Comparison of ENCODE assay signal across 1 cellular context in genomic region chr12:123973552-123974341, GRCh38.
A peak's percentile ranks its signal among the peaks of the same experiment; 100 is the strongest.
TF ChIP-seq lines count a peak whose summit lies in the region.

No MANE protein-coding gene starts in this region.

TF ChIP-seq in HEK293, 187 proteins besides CTCF, POLR2A, EP300 and RAD21 (continued from another document):
- TF ChIP-seq ZBTB11 (tag by site-specific recombination; conservative IDR thresholded peaks at IDR 0.05; ENCODE audit: low read depth) (no peak), ZNF146 (tag by site-specific recombination; IDR thresholded peaks at IDR 0.05) (no peak), ZNF521 (tag by site-specific recombination; IDR thresholded peaks at IDR 0.05) (no peak), BCL11B (tag by site-specific recombination; IDR thresholded peaks at IDR 0.05; ENCODE audit: low read depth) (no peak), ZNF596 (tag by site-specific recombination; IDR thresholded peaks at IDR 0.05) (no peak), ZFP41 (tag by site-specific recombination; IDR thresholded peaks at IDR 0.05; ENCODE audit: borderline replicate concordance) (no peak), IKZF3 (tag by site-specific recombination; IDR thresholded peaks at IDR 0.05) (0 out of 2 replicates have a peak, but pooled peaks have one; percentile 37), ZBTB8A (tag by site-specific recombination; IDR thresholded peaks at IDR 0.05) (peak; percentile 61), ZIC2 (tag by site-specific recombination; IDR thresholded peaks at IDR 0.05) (peak; percentile 25; the same call in 1 of the 2 replicates), GLIS1 (tag by site-specific recombination; IDR thresholded peaks at IDR 0.05) (peak; percentile 38), ZBTB6 (tag by site-specific recombination; IDR thresholded peaks at IDR 0.05) (0 out of 2 replicates have a peak, but pooled peaks have one; percentile 11), ZNF501 (tag by site-specific recombination; IDR thresholded peaks at IDR 0.05) (0 out of 2 replicates have a peak, but pooled peaks have one; percentile 40), ZNF658 (tag by site-specific recombination; IDR thresholded peaks at IDR 0.05) (no peak), EGR2 (tag by site-specific recombination; IDR thresholded peaks at IDR 0.05; ENCODE audit: low read depth) (peak; percentile 36; the same call in 1 of the 2 replicates), ZNF426 (tag by site-specific recombination; IDR thresholded peaks at IDR 0.05) (no peak), ZBTB20 (tag by site-specific recombination; IDR thresholded peaks at IDR 0.05) (peak; percentile 69; the same call in 1 of the 2 replicates), YY2 (tag by site-specific recombination; IDR thresholded peaks at IDR 0.05) (peak; percentile 55; the same call in 1 of the 2 replicates), WT1 (tag by site-specific recombination; IDR thresholded peaks at IDR 0.05) (no peak), ZNF600 (tag by site-specific recombination; IDR thresholded peaks at IDR 0.05) (peak; percentile 77), ZNF830 (tag by site-specific recombination; IDR thresholded peaks at IDR 0.05; ENCODE audit: low read depth) (no peak), ZNF510 (tag by site-specific recombination; IDR thresholded peaks at IDR 0.05; ENCODE audit: insufficient replicate concordance) (no peak)
- TF ChIP-seq, protein P1, sequence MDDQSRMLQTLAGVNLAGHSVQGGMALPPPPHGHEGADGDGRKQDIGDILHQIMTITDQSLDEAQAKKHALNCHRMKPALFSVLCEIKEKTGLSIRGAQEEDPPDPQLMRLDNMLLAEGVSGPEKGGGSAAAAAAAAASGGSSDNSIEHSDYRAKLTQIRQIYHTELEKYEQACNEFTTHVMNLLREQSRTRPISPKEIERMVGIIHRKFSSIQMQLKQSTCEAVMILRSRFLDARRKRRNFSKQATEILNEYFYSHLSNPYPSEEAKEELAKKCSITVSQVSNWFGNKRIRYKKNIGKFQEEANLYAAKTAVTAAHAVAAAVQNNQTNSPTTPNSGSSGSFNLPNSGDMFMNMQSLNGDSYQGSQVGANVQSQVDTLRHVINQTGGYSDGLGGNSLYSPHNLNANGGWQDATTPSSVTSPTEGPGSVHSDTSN (CRISPR knock-in tag; IDR thresholded peaks at IDR 0.05), result 0 out of 2 replicates have a peak, but pooled peaks have one; percentile 47
- TF ChIP-seq, protein P2, sequence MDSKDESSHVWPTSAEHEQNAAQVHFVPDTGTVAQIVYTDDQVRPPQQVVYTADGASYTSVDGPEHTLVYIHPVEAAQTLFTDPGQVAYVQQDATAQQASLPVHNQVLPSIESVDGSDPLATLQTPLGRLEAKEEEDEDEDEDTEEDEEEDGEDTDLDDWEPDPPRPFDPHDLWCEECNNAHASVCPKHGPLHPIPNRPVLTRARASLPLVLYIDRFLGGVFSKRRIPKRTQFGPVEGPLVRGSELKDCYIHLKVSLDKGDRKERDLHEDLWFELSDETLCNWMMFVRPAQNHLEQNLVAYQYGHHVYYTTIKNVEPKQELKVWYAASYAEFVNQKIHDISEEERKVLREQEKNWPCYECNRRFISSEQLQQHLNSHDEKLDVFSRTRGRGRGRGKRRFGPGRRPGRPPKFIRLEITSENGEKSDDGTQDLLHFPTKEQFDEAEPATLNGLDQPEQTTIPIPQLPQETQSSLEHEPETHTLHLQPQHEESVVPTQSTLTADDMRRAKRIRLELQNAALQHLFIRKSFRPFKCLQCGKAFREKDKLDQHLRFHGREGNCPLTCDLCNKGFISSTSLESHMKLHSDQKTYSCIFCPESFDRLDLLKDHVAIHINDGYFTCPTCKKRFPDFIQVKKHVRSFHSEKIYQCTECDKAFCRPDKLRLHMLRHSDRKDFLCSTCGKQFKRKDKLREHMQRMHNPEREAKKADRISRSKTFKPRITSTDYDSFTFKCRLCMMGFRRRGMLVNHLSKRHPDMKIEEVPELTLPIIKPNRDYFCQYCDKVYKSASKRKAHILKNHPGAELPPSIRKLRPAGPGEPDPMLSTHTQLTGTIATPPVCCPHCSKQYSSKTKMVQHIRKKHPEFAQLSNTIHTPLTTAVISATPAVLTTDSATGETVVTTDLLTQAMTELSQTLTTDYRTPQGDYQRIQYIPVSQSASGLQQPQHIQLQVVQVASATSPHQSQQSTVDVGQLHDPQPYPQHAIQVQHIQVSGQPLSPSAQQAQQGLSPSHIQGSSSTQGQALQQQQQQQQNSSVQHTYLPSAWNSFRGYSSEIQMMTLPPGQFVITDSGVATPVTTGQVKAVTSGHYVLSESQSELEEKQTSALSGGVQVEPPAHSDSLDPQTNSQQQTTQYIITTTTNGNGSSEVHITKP (tag by site-specific recombination; IDR thresholded peaks at IDR 0.05), result peak; percentile 81
- TF ChIP-seq, protein P3, sequence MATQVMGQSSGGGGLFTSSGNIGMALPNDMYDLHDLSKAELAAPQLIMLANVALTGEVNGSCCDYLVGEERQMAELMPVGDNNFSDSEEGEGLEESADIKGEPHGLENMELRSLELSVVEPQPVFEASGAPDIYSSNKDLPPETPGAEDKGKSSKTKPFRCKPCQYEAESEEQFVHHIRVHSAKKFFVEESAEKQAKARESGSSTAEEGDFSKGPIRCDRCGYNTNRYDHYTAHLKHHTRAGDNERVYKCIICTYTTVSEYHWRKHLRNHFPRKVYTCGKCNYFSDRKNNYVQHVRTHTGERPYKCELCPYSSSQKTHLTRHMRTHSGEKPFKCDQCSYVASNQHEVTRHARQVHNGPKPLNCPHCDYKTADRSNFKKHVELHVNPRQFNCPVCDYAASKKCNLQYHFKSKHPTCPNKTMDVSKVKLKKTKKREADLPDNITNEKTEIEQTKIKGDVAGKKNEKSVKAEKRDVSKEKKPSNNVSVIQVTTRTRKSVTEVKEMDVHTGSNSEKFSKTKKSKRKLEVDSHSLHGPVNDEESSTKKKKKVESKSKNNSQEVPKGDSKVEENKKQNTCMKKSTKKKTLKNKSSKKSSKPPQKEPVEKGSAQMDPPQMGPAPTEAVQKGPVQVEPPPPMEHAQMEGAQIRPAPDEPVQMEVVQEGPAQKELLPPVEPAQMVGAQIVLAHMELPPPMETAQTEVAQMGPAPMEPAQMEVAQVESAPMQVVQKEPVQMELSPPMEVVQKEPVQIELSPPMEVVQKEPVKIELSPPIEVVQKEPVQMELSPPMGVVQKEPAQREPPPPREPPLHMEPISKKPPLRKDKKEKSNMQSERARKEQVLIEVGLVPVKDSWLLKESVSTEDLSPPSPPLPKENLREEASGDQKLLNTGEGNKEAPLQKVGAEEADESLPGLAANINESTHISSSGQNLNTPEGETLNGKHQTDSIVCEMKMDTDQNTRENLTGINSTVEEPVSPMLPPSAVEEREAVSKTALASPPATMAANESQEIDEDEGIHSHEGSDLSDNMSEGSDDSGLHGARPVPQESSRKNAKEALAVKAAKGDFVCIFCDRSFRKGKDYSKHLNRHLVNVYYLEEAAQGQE (tag by site-specific recombination; IDR thresholded peaks at IDR 0.05), result peak; percentile 92
- TF ChIP-seq, protein P4, sequence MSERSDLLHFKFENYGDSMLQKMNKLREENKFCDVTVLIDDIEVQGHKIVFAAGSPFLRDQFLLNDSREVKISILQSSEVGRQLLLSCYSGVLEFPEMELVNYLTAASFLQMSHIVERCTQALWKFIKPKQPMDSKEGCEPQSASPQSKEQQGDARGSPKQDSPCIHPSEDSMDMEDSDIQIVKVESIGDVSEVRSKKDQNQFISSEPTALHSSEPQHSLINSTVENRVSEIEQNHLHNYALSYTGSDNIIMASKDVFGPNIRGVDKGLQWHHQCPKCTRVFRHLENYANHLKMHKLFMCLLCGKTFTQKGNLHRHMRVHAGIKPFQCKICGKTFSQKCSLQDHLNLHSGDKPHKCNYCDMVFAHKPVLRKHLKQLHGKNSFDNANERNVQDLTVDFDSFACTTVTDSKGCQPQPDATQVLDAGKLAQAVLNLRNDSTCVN (tag by site-specific recombination; optimal IDR thresholded peaks at IDR 0.05), result peak; percentile 65
